ENCODE assay signal across 31 cellular contexts in genomic region chr18:37491526-37491925, GRCh38.
"Had no signal": no experiment of that assay in that cellular context is flagged by ENCODE, and none has a peak within 500 bp of the region (broad histone marks: within the 10 kb centered on the region; RNA-seq: fewer than 3 reads in every experiment).

No MANE protein-coding gene starts in this region.

- DNase-seq: activated CD4-positive, alpha-beta memory T cell treated with anti-CD3 and anti-CD28 coated beads, Interleukin-2, amount 10 ng/mL, durations not matched to agents 7 days and 5 days; activated CD4-positive, alpha-beta T cell treated with anti-CD3 and anti-CD28 coated beads for 1 hour; activated CD4-positive, alpha-beta T cell treated with anti-CD3 and anti-CD28 coated beads for 36 hours; activated CD4-positive, alpha-beta T cell treated with anti-CD3 and anti-CD28 coated beads for 48 hours; activated CD4-positive, alpha-beta T cell treated with anti-CD3 and anti-CD28 coated beads, Interleukin-2, amount 10 ng/mL, durations not matched to agents 7 days and 5 days; activated CD4-positive, alpha-beta T cell treated with anti-CD3 and anti-CD28 coated beads, Interleukin-2, amount 50 U/mL, for 48 hours; activated CD4-positive, CD25-positive, alpha-beta regulatory T cell; activated CD8-positive, alpha-beta memory T cell treated with anti-CD3 and anti-CD28 coated beads for 24 hours; activated CD8-positive, alpha-beta memory T cell treated with anti-CD3 and anti-CD28 coated beads, Interleukin-2, amount 10 ng/mL, durations not matched to agents 7 days and 5 days; activated CD8-positive, alpha-beta memory T cell treated with anti-CD3 and anti-CD28 coated beads, Interleukin-2, amount 50 U/mL, for 48 hours; activated CD8-positive, alpha-beta T cell treated with anti-CD3 and anti-CD28 coated beads, Interleukin-2, amount 10 ng/mL, durations not matched to agents 7 days and 5 days; activated effector memory CD4-positive, alpha-beta T cell treated with Interleukin-2 at 50 U/mL for 16 hours; activated gamma-delta T cell; activated naive CD4-positive, alpha-beta T cell treated with anti-CD3 and anti-CD28 coated beads, Interleukin-2, amount 10 ng/mL, durations not matched to agents 7 days and 5 days; activated naive CD4-positive, alpha-beta T cell treated with Interleukin-2 at 50 U/mL for 16 hours; activated naive CD8-positive, alpha-beta T cell treated with anti-CD3 and anti-CD28 coated beads, Interleukin-2, amount 10 ng/mL, durations not matched to agents 7 days and 5 days; activated naive CD8-positive, alpha-beta T cell treated with anti-CD3 and anti-CD28 coated beads, Interleukin-2, amount 50 U/mL, for 24 hours; activated T-cell treated with anti-CD3 and anti-CD28 coated beads, Interleukin-2, amount 50 U/mL, for 24 hours; activated T-cell treated with anti-CD3 and anti-CD28 coated beads, Interleukin-2, amount 50 U/mL, for 48 hours; amygdala; anterior cingulate cortex; caudate nucleus; cerebellar nuclear complex; T-helper 1 cell; T-helper 2 cell; T-helper 9 cell; WERI-Rb-1 had no signal

- H3K4me3 ChIP-seq: ascending aorta, cardiac muscle cell had no signal

- H3K27ac ChIP-seq: ascending aorta, cardiac muscle cell, WERI-Rb-1 had no signal

- H3K36me3 ChIP-seq: ascending aorta, cardiac muscle cell, WERI-Rb-1 had no signal

- H3K27me3 ChIP-seq: ascending aorta had no signal

- H3K9me3 ChIP-seq: ascending aorta had no signal

- ATAC-seq: activated CD4-positive, alpha-beta T cell treated with anti-CD3 and anti-CD28 coated beads for 36 hours; activated CD4-positive, CD25-positive, alpha-beta regulatory T cell treated with anti-CD3 and anti-CD28 coated beads, Interleukin-2, amount 50 U/mL, for 24 hours; activated CD8-positive, alpha-beta memory T cell treated with anti-CD3 and anti-CD28 coated beads, Interleukin-2, amount 10 ng/mL, durations not matched to agents 7 days and 5 days; activated CD8-positive, alpha-beta T cell treated with anti-CD3 and anti-CD28 coated beads, Interleukin-2, amount 10 ng/mL, durations not matched to agents 7 days and 5 days; activated naive CD8-positive, alpha-beta T cell treated with anti-CD3 and anti-CD28 coated beads, Interleukin-2, amount 50 U/mL, for 24 hours; WTC11 had no signal

- H3K4me1 ChIP-seq: ascending aorta had no signal
